In genomic region chr17:38850374-38850773, GRCh38 we compare ENCODE assay signal across 12 cellular contexts. TPM values are rescaled to one million over a fixed set of nuclear protein-coding genes. Genes with fewer than 3 reads are reported as not detected.
DNase-seq lines count a peak whose midpoint lies in the region; ATAC-seq and TF ChIP-seq lines count a peak whose summit lies in the region.
"Had no signal": no experiment of that assay in that cellular context is flagged by ENCODE, and none has a peak within 500 bp of the region (broad histone marks: within the 10 kb centered on the region; RNA-seq: fewer than 3 reads in every experiment).

No MANE protein-coding gene starts in this region.

- in situ Hi-C loops in Panc1 (cut with HindIII; ENCODE audit: low pct_unique_long_range_greater_than_20kb, low sequenced_read_pairs), result no loop called here

- no TSS peak for BruUV-seq in Panc1 (replicated peaks; lab: Mats Ljungman, UMichigan)

- peak overlapping the region; percentile 99 for H3K27ac Mint-ChIP-seq in activated T-cell treated with anti-CD3 and anti-CD28 coated beads, Interleukin-2, amount 50 U/mL, for 24 hours

- H3K9me3 ChIP-seq in Panc1 (ENCODE audit: control insufficient read depth, insufficient read depth, low read depth, low read length), result no peaks in the 10 kb centered on the region
- H3K9me3 ChIP-seq: mucosa of descending colon had no signal

- H3K4me3 ChIP-seq in Panc1 (ENCODE audit: low read depth in 2 of 2, low read length in 2 of 2) (peak overlapping the region; percentile 31 to 97; a peak in 3 of 4 replicates), epithelial cell of proximal tubule (ENCODE audit: low read depth, low read length) (peak overlapping the region; percentile 88), retinal pigment epithelial cell (ENCODE audit: low read length) (peak overlapping the region; percentile 99)
- H3K4me3 ChIP-seq: mucosa of descending colon had no signal

- POLR2A ChIA-PET in Panc1 (lab: Charles Lee), result no interaction called here

- H3K27me3 ChIP-seq in Panc1 (ENCODE audit: control insufficient read depth, insufficient read depth, low read length), result no peaks in the 10 kb centered on the region

- no peak for TF ChIP-seq CTCF in Panc1 (IDR thresholded peaks at IDR 0.05)
- no peak for TF ChIP-seq CTCF in epithelial cell of proximal tubule (conservative IDR thresholded peaks at IDR 0.05; ENCODE audit: low read depth, low read length)
- TF ChIP-seq CTCF in retinal pigment epithelial cell (conservative IDR thresholded peaks at IDR 0.05; ENCODE audit: low read depth, low read length), result no peak

- H3K27me3 Mint-ChIP-seq in activated T-cell treated with anti-CD3 and anti-CD28 coated beads, Interleukin-2, amount 50 U/mL, for 24 hours, result no peaks in the 10 kb centered on the region

- peaks cover 45% of the 10 kb centered on the region for H3K4me1 Mint-ChIP-seq in activated T-cell treated with anti-CD3 and anti-CD28 coated beads, Interleukin-2, amount 50 U/mL, for 24 hours (ENCODE audit: low read depth)

- no peak for DNase-seq in activated T-cell treated with anti-CD3 and anti-CD28 coated beads, Interleukin-2, amount 50 U/mL, for 24 hours
- DNase-seq in activated T-cell treated with anti-CD3 and anti-CD28 coated beads, Interleukin-2, amount 50 U/mL, for 48 hours, result no peak
- no peak for DNase-seq in Panc1 (ENCODE audit: low read depth, low spot score)
- DNase-seq in epithelial cell of proximal tubule (ENCODE audit: low read depth), result no peak
- DNase-seq in retinal pigment epithelial cell (ENCODE audit: low read depth), result no peak
- DNase-seq in NCI-H1694 treated with DMSO at 0.1 percent for 48 hours (lab: John Stamatoyannopoulos, UW), result no peak
- no peak for DNase-seq in HPDE6-E6E7 (ENCODE audit: extremely low spot score)
- DNase-seq: foreskin melanocyte, mucosa of descending colon, NCI-H226, SIG-M5 had no signal

- no peak for ATAC-seq in Panc1
- ATAC-seq in GM18498 (IDR thresholded peaks at IDR 0.05; ENCODE audit: unreplicated experiment), result no peak
- ATAC-seq: mucosa of descending colon had no signal

- intact Hi-C loops in Panc1 (cut with micrococcal nuclease; ENCODE audit: unreplicated experiment), result no loop called here

- H3K36me3 Mint-ChIP-seq in activated T-cell treated with anti-CD3 and anti-CD28 coated beads, Interleukin-2, amount 50 U/mL, for 24 hours (ENCODE audit: low read depth), result peaks cover 73% of the 10 kb centered on the region

- peaks cover 8% of the 10 kb centered on the region for H3K4me1 ChIP-seq in Panc1 (ENCODE audit: control insufficient read depth, insufficient read depth, low read length)

- H3K4me3 Mint-ChIP-seq in activated T-cell treated with anti-CD3 and anti-CD28 coated beads, Interleukin-2, amount 50 U/mL, for 24 hours, result peak overlapping the region; percentile 99

- H3K27ac ChIP-seq in Panc1 (ENCODE audit: low read length), result no peak overlapping the region

- no peaks in the 10 kb centered on the region for H3K9me3 Mint-ChIP-seq in activated T-cell treated with anti-CD3 and anti-CD28 coated beads, Interleukin-2, amount 50 U/mL, for 24 hours

- CTCF ChIA-PET in Panc1 (lab: Charles Lee), result no interaction called here

- H3K36me3 ChIP-seq in Panc1 (ENCODE audit: control insufficient read depth, insufficient read depth, low read length), result peaks cover 30% of the 10 kb centered on the region

RNA-seq across cellular contexts. Expression of gene RPL23, which starts 3.1 kb away (rescaled TPM):
- total RNA-seq in Panc1 (2021; ENCODE audit: unreplicated experiment), result 649 TPM
- 684 TPM for polyA plus RNA-seq in Panc1 (2012; ENCODE audit: insufficient read length)
- total RNA-seq in epithelial cell of proximal tubule, result 1,471 and 1,718 TPM in 2 replicates

RNA-seq across cellular contexts. Expression of gene LASP1, which starts 19.5 kb away (rescaled TPM):
- total RNA-seq in Panc1 (2021; ENCODE audit: unreplicated experiment), result 112 TPM
- polyA plus RNA-seq in Panc1 (2012; ENCODE audit: insufficient read length), result 117 TPM
- total RNA-seq in epithelial cell of proximal tubule, result 261 and 308 TPM in 2 replicates

RNA-seq across cellular contexts. Expression of gene CWC25, which starts 25.3 kb away (rescaled TPM):
- total RNA-seq in Panc1 (2021; ENCODE audit: unreplicated experiment), result 13.6 TPM
- polyA plus RNA-seq in Panc1 (2012; ENCODE audit: insufficient read length), result 9.0 TPM
- 9.6 and 13.9 TPM in 2 replicates for total RNA-seq in epithelial cell of proximal tubule

RNA-seq across cellular contexts. Expression of gene PIP4K2B, which starts 51.0 kb away (rescaled TPM):
- total RNA-seq in Panc1 (2021; ENCODE audit: unreplicated experiment) (42.3 TPM), epithelial cell of proximal tubule (20.9 and 39.0 TPM in 2 replicates)
- 39.2 TPM for polyA plus RNA-seq in Panc1 (2012; ENCODE audit: insufficient read length)
